9 cellular contexts compared by ENCODE assay signal in the genomic region with DNA sequence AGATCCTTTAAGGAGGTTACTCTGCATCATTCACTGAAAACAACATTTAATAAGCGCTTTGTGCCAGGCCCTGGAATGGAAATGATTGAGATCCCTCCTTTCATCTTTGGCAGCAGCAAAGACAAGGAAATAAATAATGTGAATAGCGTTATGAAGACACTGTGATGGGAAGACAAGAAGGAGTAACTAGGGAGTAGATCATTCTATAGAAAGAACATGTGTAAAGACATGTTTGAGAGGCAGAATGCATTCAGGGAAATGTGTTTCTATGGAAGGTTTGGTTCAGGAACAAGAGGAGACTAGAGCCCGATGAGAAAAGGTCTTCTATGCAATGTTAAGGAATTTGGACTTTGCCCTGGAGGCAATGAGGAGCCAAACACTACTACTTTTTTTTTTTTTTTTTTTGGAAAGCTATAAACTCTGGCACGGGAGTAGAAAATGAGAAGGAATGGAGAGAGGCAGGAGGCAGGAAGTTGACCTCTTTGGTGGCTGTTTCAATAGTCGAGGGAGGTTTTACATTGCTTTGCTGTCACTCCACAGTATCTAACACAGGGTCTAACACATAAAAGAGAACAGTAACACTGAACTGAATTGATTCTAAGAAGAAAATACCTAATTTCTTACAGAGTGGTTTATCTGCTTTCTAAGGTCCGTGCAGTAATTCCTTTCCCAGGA. TPM values are rescaled to one million over a fixed set of nuclear protein-coding genes. Genes with fewer than 3 reads are reported as not detected.
DNase-seq lines count a peak whose midpoint lies in the region; ATAC-seq and TF ChIP-seq lines count a peak whose summit lies in the region.
"Had no signal": no experiment of that assay in that cellular context is flagged by ENCODE, and none has a peak within 500 bp of the region (broad histone marks: within the 10 kb centered on the region; RNA-seq: fewer than 3 reads in every experiment).

No MANE protein-coding gene starts in this region.

- H3K4me3 ChIP-seq in Karpas-422 (ENCODE audit: low read length) (no peak overlapping the region), liver (ENCODE audit: low read depth in 1 of 3, low read length in 3 of 3) (peak overlapping the region in 1 of 3 donors; percentile 9)
- no peak overlapping the region for H3K4me3 ChIP-seq in CD8-positive, alpha-beta T cell (ENCODE audit: low read depth, low read length)

- intact Hi-C loops in CD8-positive, alpha-beta T cell (cut with DNase I, micrococcal nuclease): loop anchor here in 1 of 2 experiments (5.0 kb wide), 1 partner anchor 33 kb away; no protein-coding TSS in a partner anchor

- peak overlapping the region; percentile 2 for H3K27ac Mint-ChIP-seq in endothelial cell (ENCODE audit: unreplicated experiment)
- no peak overlapping the region for H3K27ac Mint-ChIP-seq in activated T-cell treated with anti-CD3 and anti-CD28 coated beads, Interleukin-2, amount 50 U/mL, for 24 hours
- no peak overlapping the region for H3K27ac Mint-ChIP-seq in CD8-positive, alpha-beta T cell
- H3K27ac Mint-ChIP-seq: activated naive CD8-positive, alpha-beta T cell treated with anti-CD3 and anti-CD28 coated beads, Interleukin-2, amount 50 U/mL, for 24 hours; T-cell had no signal

- no peak overlapping the region for H2AFZ ChIP-seq in Karpas-422 (ENCODE audit: low read length)

- H3K4me3 Mint-ChIP-seq in endothelial cell (ENCODE audit: unreplicated experiment): no peak overlapping the region
- H3K4me3 Mint-ChIP-seq in activated T-cell treated with anti-CD3 and anti-CD28 coated beads, Interleukin-2, amount 50 U/mL, for 24 hours: no peak overlapping the region
- no peak overlapping the region for H3K4me3 Mint-ChIP-seq in CD8-positive, alpha-beta T cell
- H3K4me3 Mint-ChIP-seq: activated naive CD8-positive, alpha-beta T cell treated with anti-CD3 and anti-CD28 coated beads, Interleukin-2, amount 50 U/mL, for 24 hours; T-cell had no signal

- peak; percentile 57 to 62 for TF ChIP-seq RAD21 in liver (IDR thresholded peaks at IDR 0.05)

- H3K27me3 ChIP-seq in Karpas-422 (ENCODE audit: low read length) (no peaks in the 10 kb centered on the region), liver (ENCODE audit: control insufficient read depth in 4 of 4, insufficient read depth in 4 of 4, low read length in 3 of 4) (no peaks in the 10 kb centered on the region)
- no peaks in the 10 kb centered on the region for H3K27me3 ChIP-seq in CD8-positive, alpha-beta T cell (ENCODE audit: insufficient read depth, low read length)

- H3K4me1 Mint-ChIP-seq in endothelial cell (ENCODE audit: unreplicated experiment): peaks cover 9% of the 10 kb centered on the region
- H3K4me1 Mint-ChIP-seq in activated T-cell treated with anti-CD3 and anti-CD28 coated beads, Interleukin-2, amount 50 U/mL, for 24 hours (ENCODE audit: low read depth): peaks cover 63% of the 10 kb centered on the region
- H3K4me1 Mint-ChIP-seq in CD8-positive, alpha-beta T cell (ENCODE audit: low read depth): peaks cover 36% of the 10 kb centered on the region

- H3K27ac ChIP-seq in Karpas-422 (ENCODE audit: low read length): peak overlapping the region; percentile 64
- H3K27ac ChIP-seq in liver (ENCODE audit: low read depth in 1 of 2, low read length in 2 of 2): peak overlapping the region; percentile 70 to 78
- H3K27ac ChIP-seq in CD8-positive, alpha-beta T cell (ENCODE audit: low read depth, low read length): no peak overlapping the region

- H3K4me2 ChIP-seq in Karpas-422 (ENCODE audit: low read depth, low read length, poor library complexity, severe bottlenecking): peak overlapping the region; percentile 17

- POLR2A ChIA-PET in CD8-positive, alpha-beta T cell (lab: Charles Lee): no interaction called here

- H3K4me1 ChIP-seq in Karpas-422 (ENCODE audit: low read length): peaks cover 87% of the 10 kb centered on the region
- peaks cover 5 to 50% (median 35%) of the 10 kb centered on the region in 4 donors for H3K4me1 ChIP-seq in liver (ENCODE audit: control insufficient read depth in 4 of 4, insufficient read depth in 4 of 4, low read length in 3 of 4)
- H3K4me1 ChIP-seq in CD8-positive, alpha-beta T cell (ENCODE audit: insufficient read depth, low read length): no peaks in the 10 kb centered on the region

- H3K79me2 ChIP-seq in Karpas-422 (ENCODE audit: low read length): peaks cover 98% of the 10 kb centered on the region

- 30% methylated on average over 6 of the region's 6 CpGs for WGBS in liver

- H4K20me1 ChIP-seq in Karpas-422 (ENCODE audit: insufficient read depth, low read depth, low read length): no peaks in the 10 kb centered on the region

- H3K36me3 Mint-ChIP-seq in endothelial cell (ENCODE audit: low read depth, unreplicated experiment): peaks cover 8% of the 10 kb centered on the region
- H3K36me3 Mint-ChIP-seq in activated T-cell treated with anti-CD3 and anti-CD28 coated beads, Interleukin-2, amount 50 U/mL, for 24 hours (ENCODE audit: low read depth): peaks cover 42% of the 10 kb centered on the region
- H3K36me3 Mint-ChIP-seq in CD8-positive, alpha-beta T cell: peaks cover 36% of the 10 kb centered on the region

- H3K27me3 Mint-ChIP-seq in endothelial cell (ENCODE audit: unreplicated experiment): no peaks in the 10 kb centered on the region
- no peaks in the 10 kb centered on the region for H3K27me3 Mint-ChIP-seq in activated T-cell treated with anti-CD3 and anti-CD28 coated beads, Interleukin-2, amount 50 U/mL, for 24 hours
- no peaks in the 10 kb centered on the region for H3K27me3 Mint-ChIP-seq in CD8-positive, alpha-beta T cell (ENCODE audit: low read depth)
- H3K27me3 Mint-ChIP-seq: activated naive CD8-positive, alpha-beta T cell treated with anti-CD3 and anti-CD28 coated beads, Interleukin-2, amount 50 U/mL, for 24 hours; T-cell had no signal

- H3K9me2 ChIP-seq in Karpas-422 (replicated peaks; ENCODE audit: insufficient read depth, low read length): no peaks in the 10 kb centered on the region

- H3K9me3 Mint-ChIP-seq in endothelial cell (ENCODE audit: unreplicated experiment): no peaks in the 10 kb centered on the region
- peaks cover 25% of the 10 kb centered on the region for H3K9me3 Mint-ChIP-seq in activated T-cell treated with anti-CD3 and anti-CD28 coated beads, Interleukin-2, amount 50 U/mL, for 24 hours
- peaks cover 18% of the 10 kb centered on the region for H3K9me3 Mint-ChIP-seq in CD8-positive, alpha-beta T cell

- no peak for ATAC-seq in CD8-positive, alpha-beta T cell
- ATAC-seq: activated naive CD8-positive, alpha-beta T cell treated with anti-CD3 and anti-CD28 coated beads, Interleukin-2, amount 50 U/mL, for 24 hours; T-cell had no signal

- no peak for DNase-seq in Karpas-422
- no peak for DNase-seq in endothelial cell (ENCODE audit: low spot score)
- no peak for DNase-seq in NCI-H345 (lab: John Stamatoyannopoulos, UW)
- DNase-seq in activated T-cell treated with anti-CD3 and anti-CD28 coated beads, Interleukin-2, amount 50 U/mL, for 24 hours: no peak
- DNase-seq in 8988T: no peak
- no peak for DNase-seq in CD8-positive, alpha-beta T cell
- DNase-seq: activated naive CD8-positive, alpha-beta T cell treated with anti-CD3 and anti-CD28 coated beads, Interleukin-2, amount 50 U/mL, for 24 hours; T-cell had no signal

- CTCF ChIA-PET in CD8-positive, alpha-beta T cell (lab: Charles Lee): no interaction called here

- peaks cover 14% of the 10 kb centered on the region; the same call in 1 of the 2 replicates for H3K36me3 ChIP-seq in Karpas-422 (ENCODE audit: insufficient read depth, low read length)
- no peaks in the 10 kb centered on the region for H3K36me3 ChIP-seq in liver (ENCODE audit: control insufficient read depth in 4 of 4, insufficient read depth in 3 of 4, low read depth in 1 of 4, low read length in 3 of 4)
- no peaks in the 10 kb centered on the region for H3K36me3 ChIP-seq in CD8-positive, alpha-beta T cell (ENCODE audit: insufficient read depth, low read length)

- H3K9me3 ChIP-seq in Karpas-422 (ENCODE audit: low read length) (no peaks in the 10 kb centered on the region), liver (ENCODE audit: control insufficient read depth in 4 of 4, low read length in 3 of 4) (no peaks in the 10 kb centered on the region)
- H3K9me3 ChIP-seq in CD8-positive, alpha-beta T cell (ENCODE audit: low read length): no peaks in the 10 kb centered on the region

- H3K9ac ChIP-seq in Karpas-422 (ENCODE audit: low read length) (no peak overlapping the region), liver (ENCODE audit: low read depth in 1 of 2, low read length in 2 of 2) (peak overlapping the region in 1 of 2 donors; percentile 5)

- no peak for TF ChIP-seq CTCF in endothelial cell (IDR thresholded peaks at IDR 0.05; ENCODE audit: unreplicated experiment)
- TF ChIP-seq CTCF in liver (IDR thresholded peaks at IDR 0.05; ENCODE audit: low read depth, low read length, missing input control): no peak
- no peak for TF ChIP-seq CTCF in CD8-positive, alpha-beta T cell (IDR thresholded peaks at IDR 0.05)

TF ChIP-seq in liver, 16 proteins besides CTCF, POLR2A, EP300 and RAD21 (continues in another document):
- TF ChIP-seq MAX (IDR thresholded peaks at IDR 0.05) (peak; percentile 82), NR2F2 (IDR thresholded peaks at IDR 0.05) (peak; percentile 80), HNF4A (conservative IDR thresholded peaks at IDR 0.05) (peak; percentile 97 to 99), GABPA (IDR thresholded peaks at IDR 0.05 in 1 of 2, conservative IDR thresholded peaks at IDR 0.05 in 1 of 2) (peak in 1 of 2 donors; percentile 39), YY1 (IDR thresholded peaks at IDR 0.05) (peak; percentile 74), HNF4G (IDR thresholded peaks at IDR 0.05) (peak; percentile 89), TAF1 (conservative IDR thresholded peaks at IDR 0.05) (no peak), RXRA (IDR thresholded peaks at IDR 0.05) (peak; percentile 72 to 84)

RNA-seq across cellular contexts. Expression of gene SMURF1, which starts 44.9 kb away (rescaled TPM):
- 16.7 and 22.6 TPM in 2 replicates for total RNA-seq in Karpas-422 (2014; rRNA removed; shearing (Covaris generic); ENCODE audit: low replicate concordance)
- 32.5 TPM for total RNA-seq in endothelial cell (ENCODE audit: unreplicated experiment)
- 10 to 100 TPM in 1 of 2 donors, 1 to 10 TPM in 1; 6.2 to 16.8 TPM for total RNA-seq in liver
- 1 to 10 TPM; 2.9 to 5.6 TPM for polyA plus RNA-seq in liver
- total RNA-seq in CD8-positive, alpha-beta T cell: 10 to 100 TPM; 42.5 to 44.8 TPM
